1 cellular context compared by ENCODE assay signal in the genomic region with DNA sequence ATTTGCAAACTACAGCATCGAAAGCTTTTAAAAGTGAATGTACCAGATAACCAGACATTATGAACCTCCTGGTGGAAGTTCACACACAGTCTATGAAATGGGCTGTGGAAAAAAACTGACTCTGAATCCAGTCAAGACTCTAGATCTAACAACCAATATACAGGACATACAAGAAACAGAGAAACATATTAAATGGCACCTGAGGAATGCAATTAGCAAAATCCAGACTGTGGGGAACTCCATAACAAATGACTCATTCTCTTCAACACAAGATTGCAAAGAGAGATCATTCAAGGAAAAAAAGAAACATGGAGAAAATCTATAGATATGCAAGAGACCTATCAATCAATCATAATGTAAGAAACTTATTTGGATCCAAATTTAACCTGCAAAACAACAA.
TF ChIP-seq lines count a peak whose summit lies in the region.

No MANE protein-coding gene starts in this region.

TF ChIP-seq in K562, 482 proteins besides CTCF, POLR2A, EP300 and RAD21:
- TF ChIP-seq CXXC5 (CRISPR knock-in tag; IDR thresholded peaks at IDR 0.05) (no peak), ZNF764 (CRISPR knock-in tag; IDR thresholded peaks at IDR 0.05; ENCODE audit: low read depth) (no peak), BRF1 (IDR thresholded peaks at IDR 0.05; ENCODE audit: borderline replicate concordance, extremely low read depth, insufficient read length) (no peak), CHD7 (IDR thresholded peaks at IDR 0.05; ENCODE audit: low read depth, low read length) (no peak), BHLHE40 (IDR thresholded peaks at IDR 0.05; ENCODE audit: low read length) (no peak), ZNF133 (CRISPR knock-in tag; IDR thresholded peaks at IDR 0.05) (no peak), L3MBTL2 (IDR thresholded peaks at IDR 0.05) (no peak)
- TF ChIP-seq, protein P1, sequence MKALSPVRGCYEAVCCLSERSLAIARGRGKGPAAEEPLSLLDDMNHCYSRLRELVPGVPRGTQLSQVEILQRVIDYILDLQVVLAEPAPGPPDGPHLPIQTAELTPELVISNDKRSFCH (CRISPR knock-in tag; IDR thresholded peaks at IDR 0.05), result no peak
- TF ChIP-seq, protein P1 (tag; IDR thresholded peaks at IDR 0.05), result no peak
- TF ChIP-seq, protein P2, sequence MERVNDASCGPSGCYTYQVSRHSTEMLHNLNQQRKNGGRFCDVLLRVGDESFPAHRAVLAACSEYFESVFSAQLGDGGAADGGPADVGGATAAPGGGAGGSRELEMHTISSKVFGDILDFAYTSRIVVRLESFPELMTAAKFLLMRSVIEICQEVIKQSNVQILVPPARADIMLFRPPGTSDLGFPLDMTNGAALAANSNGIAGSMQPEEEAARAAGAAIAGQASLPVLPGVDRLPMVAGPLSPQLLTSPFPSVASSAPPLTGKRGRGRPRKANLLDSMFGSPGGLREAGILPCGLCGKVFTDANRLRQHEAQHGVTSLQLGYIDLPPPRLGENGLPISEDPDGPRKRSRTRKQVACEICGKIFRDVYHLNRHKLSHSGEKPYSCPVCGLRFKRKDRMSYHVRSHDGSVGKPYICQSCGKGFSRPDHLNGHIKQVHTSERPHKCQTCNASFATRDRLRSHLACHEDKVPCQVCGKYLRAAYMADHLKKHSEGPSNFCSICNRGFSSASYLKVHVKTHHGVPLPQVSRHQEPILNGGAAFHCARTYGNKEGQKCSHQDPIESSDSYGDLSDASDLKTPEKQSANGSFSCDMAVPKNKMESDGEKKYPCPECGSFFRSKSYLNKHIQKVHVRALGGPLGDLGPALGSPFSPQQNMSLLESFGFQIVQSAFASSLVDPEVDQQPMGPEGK (CRISPR knock-in tag; IDR thresholded peaks at IDR 0.05; ENCODE audit: borderline replicate concordance), result no peak
- TF ChIP-seq, protein P3, sequence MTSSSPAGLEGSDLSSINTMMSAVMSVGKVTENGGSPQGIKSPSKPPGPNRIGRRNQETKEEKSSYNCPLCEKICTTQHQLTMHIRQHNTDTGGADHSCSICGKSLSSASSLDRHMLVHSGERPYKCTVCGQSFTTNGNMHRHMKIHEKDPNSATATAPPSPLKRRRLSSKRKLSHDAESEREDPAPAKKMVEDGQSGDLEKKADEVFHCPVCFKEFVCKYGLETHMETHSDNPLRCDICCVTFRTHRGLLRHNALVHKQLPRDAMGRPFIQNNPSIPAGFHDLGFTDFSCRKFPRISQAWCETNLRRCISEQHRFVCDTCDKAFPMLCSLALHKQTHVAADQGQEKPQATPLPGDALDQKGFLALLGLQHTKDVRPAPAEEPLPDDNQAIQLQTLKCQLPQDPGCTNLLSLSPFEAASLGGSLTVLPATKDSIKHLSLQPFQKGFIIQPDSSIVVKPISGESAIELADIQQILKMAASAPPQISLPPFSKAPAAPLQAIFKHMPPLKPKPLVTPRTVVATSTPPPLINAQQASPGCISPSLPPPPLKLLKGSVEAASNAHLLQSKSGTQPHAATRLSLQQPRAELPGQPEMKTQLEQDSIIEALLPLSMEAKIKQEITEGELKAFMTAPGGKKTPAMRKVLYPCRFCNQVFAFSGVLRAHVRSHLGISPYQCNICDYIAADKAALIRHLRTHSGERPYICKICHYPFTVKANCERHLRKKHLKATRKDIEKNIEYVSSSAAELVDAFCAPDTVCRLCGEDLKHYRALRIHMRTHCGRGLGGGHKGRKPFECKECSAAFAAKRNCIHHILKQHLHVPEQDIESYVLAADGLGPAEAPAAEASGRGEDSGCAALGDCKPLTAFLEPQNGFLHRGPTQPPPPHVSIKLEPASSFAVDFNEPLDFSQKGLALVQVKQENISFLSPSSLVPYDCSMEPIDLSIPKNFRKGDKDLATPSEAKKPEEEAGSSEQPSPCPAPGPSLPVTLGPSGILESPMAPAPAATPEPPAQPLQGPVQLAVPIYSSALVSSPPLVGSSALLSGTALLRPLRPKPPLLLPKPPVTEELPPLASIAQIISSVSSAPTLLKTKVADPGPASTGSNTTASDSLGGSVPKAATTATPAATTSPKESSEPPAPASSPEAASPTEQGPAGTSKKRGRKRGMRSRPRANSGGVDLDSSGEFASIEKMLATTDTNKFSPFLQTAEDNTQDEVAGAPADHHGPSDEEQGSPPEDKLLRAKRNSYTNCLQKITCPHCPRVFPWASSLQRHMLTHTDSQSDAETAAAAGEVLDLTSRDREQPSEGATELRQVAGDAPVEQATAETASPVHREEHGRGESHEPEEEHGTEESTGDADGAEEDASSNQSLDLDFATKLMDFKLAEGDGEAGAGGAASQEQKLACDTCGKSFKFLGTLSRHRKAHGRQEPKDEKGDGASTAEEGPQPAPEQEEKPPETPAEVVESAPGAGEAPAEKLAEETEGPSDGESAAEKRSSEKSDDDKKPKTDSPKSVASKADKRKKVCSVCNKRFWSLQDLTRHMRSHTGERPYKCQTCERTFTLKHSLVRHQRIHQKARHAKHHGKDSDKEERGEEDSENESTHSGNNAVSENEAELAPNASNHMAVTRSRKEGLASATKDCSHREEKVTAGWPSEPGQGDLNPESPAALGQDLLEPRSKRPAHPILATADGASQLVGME (CRISPR knock-in tag; IDR thresholded peaks at IDR 0.05), result no peak
- TF ChIP-seq, protein P4, sequence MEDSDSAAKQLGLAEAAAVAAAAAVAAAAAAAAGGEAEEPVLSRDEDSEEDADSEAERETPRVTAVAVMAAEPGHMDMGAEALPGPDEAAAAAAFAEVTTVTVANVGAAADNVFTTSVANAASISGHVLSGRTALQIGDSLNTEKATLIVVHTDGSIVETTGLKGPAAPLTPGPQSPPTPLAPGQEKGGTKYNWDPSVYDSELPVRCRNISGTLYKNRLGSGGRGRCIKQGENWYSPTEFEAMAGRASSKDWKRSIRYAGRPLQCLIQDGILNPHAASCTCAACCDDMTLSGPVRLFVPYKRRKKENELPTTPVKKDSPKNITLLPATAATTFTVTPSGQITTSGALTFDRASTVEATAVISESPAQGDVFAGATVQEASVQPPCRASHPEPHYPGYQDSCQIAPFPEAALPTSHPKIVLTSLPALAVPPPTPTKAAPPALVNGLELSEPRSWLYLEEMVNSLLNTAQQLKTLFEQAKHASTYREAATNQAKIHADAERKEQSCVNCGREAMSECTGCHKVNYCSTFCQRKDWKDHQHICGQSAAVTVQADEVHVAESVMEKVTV (CRISPR knock-in tag; IDR thresholded peaks at IDR 0.05), result no peak
